ENCODE assay signal across 26 cellular contexts in the genomic region with DNA sequence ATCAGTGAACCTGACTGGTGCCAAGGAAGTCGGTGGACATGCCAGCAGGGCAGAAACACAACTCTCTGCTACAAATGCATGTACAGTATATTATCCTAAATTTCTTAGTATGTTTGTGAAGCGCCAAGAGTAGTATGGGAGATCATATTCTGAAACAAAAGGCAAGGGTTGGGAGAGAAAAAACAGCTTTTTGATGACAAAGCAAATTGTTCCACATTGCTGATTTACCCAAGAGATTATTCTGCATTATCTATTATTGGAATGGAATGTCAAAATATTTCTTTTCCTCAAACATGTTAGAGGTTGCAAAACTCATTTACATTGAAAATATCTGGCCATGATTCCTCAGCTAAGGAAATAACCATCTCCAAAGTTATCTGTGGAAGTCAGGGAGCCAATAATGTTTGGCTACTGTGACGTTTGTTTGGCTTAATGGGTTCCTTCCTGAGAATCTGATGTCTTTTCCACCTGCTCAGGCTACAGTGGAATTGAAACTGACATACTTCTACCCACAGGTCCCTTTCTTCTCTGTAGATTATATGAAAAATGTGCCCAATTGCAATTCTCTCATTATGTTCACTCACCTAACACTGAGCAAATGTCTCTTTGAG.
"Had no signal": no experiment of that assay in that cellular context is flagged by ENCODE, and none has a peak within 500 bp of the region (broad histone marks: within the 10 kb centered on the region; RNA-seq: fewer than 3 reads in every experiment).

No MANE protein-coding gene starts in this region.

- H3K27me3 ChIP-seq: ascending aorta, SJCRH30 had no signal

- H3K27ac ChIP-seq: ascending aorta, KMS-11, SJCRH30 had no signal

- DNase-seq: activated CD4-positive, alpha-beta T cell treated with anti-CD3 and anti-CD28 coated beads for 4 hours; activated CD4-positive, alpha-beta T cell treated with anti-CD3 and anti-CD28 coated beads, Interleukin-2, amount 50 U/mL, for 4 hours; activated effector memory CD4-positive, alpha-beta T cell treated with anti-CD3 and anti-CD28 coated beads, Interleukin-2, amount 50 U/mL, for 16 hours; activated naive CD4-positive, alpha-beta T cell treated with Interleukin-2 at 50 U/mL for 16 hours; activated naive CD8-positive, alpha-beta T cell treated with anti-CD3 and anti-CD28 coated beads, Interleukin-2, amount 50 U/mL, for 24 hours; activated T-cell treated with anti-CD3 and anti-CD28 coated beads, Interleukin-2, amount 50 U/mL, for 4 hours; amniotic stem cell; NCI-H1092; NCI-H1417 treated with DMSO at 0.1 percent for 48 hours; NCI-H1694; NCI-H2029; NCI-H2107; NCI-H2171 treated with DMSO at 0.1 percent for 48 hours; NCI-H345; NCI-H510A; NCI-H69; NK-92 treated with Interleukin-12 subunit alpha and Interleukin-12 subunit beta, amount 100 ng/mL, for 24 hours; OCI-M1; RPMI8226; SJCRH30 had no signal

- H3K9me3 ChIP-seq: ascending aorta, SJCRH30 had no signal

- H3K4me1 ChIP-seq: ascending aorta, SJCRH30 had no signal

- H3K4me3 ChIP-seq: ascending aorta, SJCRH30 had no signal

- ATAC-seq: activated CD4-positive, CD25-positive, alpha-beta regulatory T cell treated with anti-CD3 and anti-CD28 coated beads, Interleukin-2, amount 50 U/mL, for 24 hours; activated naive CD4-positive, alpha-beta T cell treated with anti-CD3 and anti-CD28 coated beads, Interleukin-2, amount 50 U/mL, for 72 hours; activated naive CD8-positive, alpha-beta T cell treated with anti-CD3 and anti-CD28 coated beads, Interleukin-2, amount 50 U/mL, for 24 hours; activated T-cell treated with anti-CD3 and anti-CD28 coated beads, Interleukin-2, amount 50 U/mL, for 4 hours; Panc1; Right ventricle myocardium inferior had no signal

- H3K9ac ChIP-seq: KMS-11 had no signal

- H3K36me3 ChIP-seq: ascending aorta, SJCRH30 had no signal

- H3K4me2 ChIP-seq: KMS-11 had no signal
